In genomic region chr16:89367538-89368059, GRCh38 we compare ENCODE assay signal across 18 cellular contexts.
DNase-seq lines count a peak whose midpoint lies in the region; ATAC-seq and TF ChIP-seq lines count a peak whose summit lies in the region.
"Had no signal": no experiment of that assay in that cellular context is flagged by ENCODE, and none has a peak within 500 bp of the region (broad histone marks: within the 10 kb centered on the region; RNA-seq: fewer than 3 reads in every experiment).

No MANE protein-coding gene starts in this region.

- no peak overlapping the region for H3K4me3 Mint-ChIP-seq in activated naive CD4-positive, alpha-beta T cell treated with anti-CD3 and anti-CD28 coated beads, Interleukin-2, amount 50 U/mL, for 24 hours
- H3K4me3 Mint-ChIP-seq in stimulated activated effector memory CD8-positive, alpha-beta T cell treated with anti-CD3 and anti-CD28 coated beads, Interleukin-12 subunit alpha, Interleukin-12 subunit beta, amount 100 ng/mL, for 72 hours, result no peak overlapping the region

- H3K27ac ChIP-seq in RWPE1, result peak overlapping the region; percentile 83
- H3K27ac ChIP-seq in esophagus muscularis mucosa (replicated peaks in 1 of 4), result no peak overlapping the region
- H3K27ac ChIP-seq: hepatocyte had no signal

- H3K9me3 ChIP-seq in esophagus muscularis mucosa, result no peaks in the 10 kb centered on the region

- TF ChIP-seq POLR2A in esophagus muscularis mucosa (IDR thresholded peaks at IDR 0.05; ENCODE audit: low read depth), result no peak

- H3K36me3 Mint-ChIP-seq in activated naive CD4-positive, alpha-beta T cell treated with anti-CD3 and anti-CD28 coated beads, Interleukin-2, amount 50 U/mL, for 24 hours, result no peaks in the 10 kb centered on the region
- peaks cover 53% of the 10 kb centered on the region for H3K36me3 Mint-ChIP-seq in stimulated activated effector memory CD8-positive, alpha-beta T cell treated with anti-CD3 and anti-CD28 coated beads, Interleukin-12 subunit alpha, Interleukin-12 subunit beta, amount 100 ng/mL, for 72 hours

- WGBS in esophagus muscularis mucosa, result 90% methylated on average over 8 of the region's 8 CpGs

- H3K4me1 Mint-ChIP-seq in activated naive CD4-positive, alpha-beta T cell treated with anti-CD3 and anti-CD28 coated beads, Interleukin-2, amount 50 U/mL, for 24 hours, result peaks cover 88% of the 10 kb centered on the region
- peaks cover 94% of the 10 kb centered on the region for H3K4me1 Mint-ChIP-seq in stimulated activated effector memory CD8-positive, alpha-beta T cell treated with anti-CD3 and anti-CD28 coated beads, Interleukin-12 subunit alpha, Interleukin-12 subunit beta, amount 100 ng/mL, for 72 hours

- peak overlapping the region; percentile 62 for H3K27ac Mint-ChIP-seq in activated naive CD4-positive, alpha-beta T cell treated with anti-CD3 and anti-CD28 coated beads, Interleukin-2, amount 50 U/mL, for 24 hours
- peak overlapping the region; percentile 82 for H3K27ac Mint-ChIP-seq in stimulated activated effector memory CD8-positive, alpha-beta T cell treated with anti-CD3 and anti-CD28 coated beads, Interleukin-12 subunit alpha, Interleukin-12 subunit beta, amount 100 ng/mL, for 72 hours

- H3K27me3 Mint-ChIP-seq in activated naive CD4-positive, alpha-beta T cell treated with anti-CD3 and anti-CD28 coated beads, Interleukin-2, amount 50 U/mL, for 24 hours, result no peaks in the 10 kb centered on the region

- no peak for TF ChIP-seq EP300 in esophagus muscularis mucosa (IDR thresholded peaks at IDR 0.05)

- no peak overlapping the region for H3K4me3 ChIP-seq in esophagus muscularis mucosa
- H3K4me3 ChIP-seq: hepatocyte had no signal

- CTCF ChIA-PET in RWPE1 (lab: Yijun Ruan, JAX), result interaction anchor here (0.7 kb wide), 1 partner anchor 13 kb away, joined by 3 read pairs; no protein-coding TSS in a partner anchor

- no peak for DNase-seq in activated naive CD4-positive, alpha-beta T cell treated with anti-CD3 and anti-CD28 coated beads, Interleukin-2, amount 50 U/mL, for 16 hours
- no peak for DNase-seq in RWPE1 (ENCODE audit: low spot score)
- peak; percentile 53 for DNase-seq in kidney tubule cell (ENCODE audit: low spot score)
- no peak for DNase-seq in stimulated activated effector memory CD8-positive, alpha-beta T cell treated with anti-CD3 and anti-CD28 coated beads, Interleukin-12 subunit alpha, Interleukin-12 subunit beta, amount 100 ng/mL, for 72 hours (ENCODE audit: low spot score in 2 of 2)
- DNase-seq in esophagus muscularis mucosa (ENCODE audit: extremely low spot score), result no peak
- DNase-seq in NCI-H774 (lab: John Stamatoyannopoulos, UW), result no peak
- DNase-seq: central memory CD4-positive, alpha-beta T cell; COR-L47; effector memory CD4-positive, alpha-beta T cell; GOT3; NCI-H187; NCI-H526; occipital lobe; OCI-M1; T1000 had no signal

- intact Hi-C loops in esophagus muscularis mucosa (cut with DNase I), result no loop called here

- peaks cover 69 to 85% (median 79%) of the 10 kb centered on the region in 4 donors for H3K4me1 ChIP-seq in esophagus muscularis mucosa

- no peaks in the 10 kb centered on the region for H3K27me3 ChIP-seq in esophagus muscularis mucosa
- H3K27me3 ChIP-seq: hepatocyte had no signal

- H3K36me3 ChIP-seq in esophagus muscularis mucosa, result peaks cover 0 to 12% (median 3%) of the 10 kb centered on the region in 4 donors

- no peaks in the 10 kb centered on the region for H3K9me3 Mint-ChIP-seq in activated naive CD4-positive, alpha-beta T cell treated with anti-CD3 and anti-CD28 coated beads, Interleukin-2, amount 50 U/mL, for 24 hours
- H3K9me3 Mint-ChIP-seq in stimulated activated effector memory CD8-positive, alpha-beta T cell treated with anti-CD3 and anti-CD28 coated beads, Interleukin-12 subunit alpha, Interleukin-12 subunit beta, amount 100 ng/mL, for 72 hours, result no peaks in the 10 kb centered on the region

- POLR2A ChIA-PET in RWPE1 (lab: Yijun Ruan, JAX; ENCODE audit: low non-redundant PET), result no interaction called here

- ATAC-seq in stimulated activated effector memory CD8-positive, alpha-beta T cell treated with anti-CD3 and anti-CD28 coated beads, Interleukin-12 subunit alpha, Interleukin-12 subunit beta, amount 100 ng/mL, for 72 hours, result no peak
- ATAC-seq in activated CD4-positive, CD25-positive, alpha-beta regulatory T cell treated with anti-CD3 and anti-CD28 coated beads, Interleukin-2, amount 50 U/mL, for 24 hours, result no peak

- TF ChIP-seq CTCF in RWPE1 (conservative IDR thresholded peaks at IDR 0.05; ENCODE audit: low read depth), result no peak
- TF ChIP-seq CTCF in esophagus muscularis mucosa (IDR thresholded peaks at IDR 0.05), result no peak
